Comparison of ENCODE assay signal across 8 cellular contexts in genomic region chr15:84749111-84749991, GRCh38. TPM values are rescaled to one million over a fixed set of nuclear protein-coding genes. Genes with fewer than 3 reads are reported as not detected.
DNase-seq lines count a peak whose midpoint lies in the region; ATAC-seq and TF ChIP-seq lines count a peak whose summit lies in the region.

No MANE protein-coding gene starts in this region.

- no peaks in the 10 kb centered on the region for H3K9me3 Mint-ChIP-seq in central memory CD8-positive, alpha-beta T cell

- H3K4me3 ChIP-seq in left lung, result peak overlapping the region; percentile 89 to 92

- no peaks in the 10 kb centered on the region for H3K9me3 ChIP-seq in left lung

- peak overlapping the region; percentile 97 to 100 for H3K27ac ChIP-seq in left lung

- H3K4me1 ChIP-seq in left lung, result peaks cover 25 to 71% of the 10 kb centered on the region in 2 donors

- TF ChIP-seq CTCF in left lung (IDR thresholded peaks at IDR 0.05), result peak in 1 of 2 donors; percentile 7

- peaks cover 23% of the 10 kb centered on the region for H3K36me3 Mint-ChIP-seq in central memory CD8-positive, alpha-beta T cell (ENCODE audit: insufficient read depth)

- intact Hi-C loops in left lung (cut with DNase I), result no loop called here

- ATAC-seq in central memory CD8-positive, alpha-beta T cell (replicated peaks; ENCODE audit: extremely low read depth, poor library complexity, severe bottlenecking), result peak; percentile 40
- peak; percentile 15 for ATAC-seq in left lung
- ATAC-seq in stimulated activated naive CD8-positive, alpha-beta T cell treated with anti-CD3 and anti-CD28 coated beads, Interleukin-15, Interleukin-2, amounts not matched to agents 100 U/mL and 50 U/mL, for 24 hours, result peak; percentile 32

- H3K27me3 Mint-ChIP-seq in central memory CD8-positive, alpha-beta T cell, result no peaks in the 10 kb centered on the region

- H3K4me1 Mint-ChIP-seq in central memory CD8-positive, alpha-beta T cell, result peaks cover 66% of the 10 kb centered on the region

- in situ Hi-C loops in KBM-7 (cut with MboI; ENCODE audit: low pct_unique_long_range_greater_than_20kb, low sequenced_read_pairs), result no loop called here

- no peaks in the 10 kb centered on the region for H3K36me3 ChIP-seq in left lung

- no peaks in the 10 kb centered on the region for H3K27me3 ChIP-seq in left lung

- peak overlapping the region; percentile 65 for H3K27ac Mint-ChIP-seq in central memory CD8-positive, alpha-beta T cell (ENCODE audit: low read depth)

- peak; percentile 2 for DNase-seq in NCI-H1092 treated with DMSO at 0.1 percent for 48 hours (lab: John Stamatoyannopoulos, UW)
- no peak for DNase-seq in NCI-H1092 (lab: John Stamatoyannopoulos, UW)
- peak; percentile 79 for DNase-seq in KBM-7
- DNase-seq in UCSD-AML1 (lab: John Stamatoyannopoulos, UW; ENCODE audit: unreplicated experiment), result peak; percentile 53
- peak in 1 of 2 donors; percentile 41 for DNase-seq in central memory CD8-positive, alpha-beta T cell (ENCODE audit: low spot score in 2 of 2)
- DNase-seq in left lung, result peak in 1 of 2 donors; percentile 45
- DNase-seq in stimulated activated naive CD8-positive, alpha-beta T cell treated with anti-CD3 and anti-CD28 coated beads, Interleukin-15, Interleukin-2, amounts not matched to agents 100 U/mL and 50 U/mL, for 24 hours, result peak; percentile 63
- no peak for DNase-seq in NCI-H2029 treated with DMSO at 0.1 percent for 48 hours (lab: John Stamatoyannopoulos, UW)

- H3K4me3 Mint-ChIP-seq in central memory CD8-positive, alpha-beta T cell, result peak overlapping the region; percentile 91

RNA-seq across cellular contexts. Expression of gene ZNF592, which starts 1.0 kb away (rescaled TPM):
- total RNA-seq in left lung, result 10 to 100 TPM; 24.4 to 31.9 TPM

RNA-seq across cellular contexts. Expression of gene SEC11A, which starts 33.4 kb away (rescaled TPM):
- 100 to 1,000 TPM; 159 to 160 TPM for total RNA-seq in left lung

Comparison
In these comparisons a context has a peak if more than half of its experiments do, and no peak if none do; other contexts are left out.
1. DNase-seq: peak in NCI-H1092 treated with DMSO at 0.1 percent for 48 hours (single experiment), KBM-7 (single experiment), UCSD-AML1 (single experiment) and stimulated activated naive CD8-positive, alpha-beta T cell treated with anti-CD3 and anti-CD28 coated beads, Interleukin-15, Interleukin-2, amounts not matched to agents 100 U/mL and 50 U/mL, for 24 hours (single experiment); none in NCI-H1092 (single experiment) and NCI-H2029 treated with DMSO at 0.1 percent for 48 hours (single experiment).
2. Peak in every context shown above with its lines, with median percentiles within 50 percentile points of each other: ATAC-seq.